1 cellular context compared by ENCODE assay signal in the genomic region with DNA sequence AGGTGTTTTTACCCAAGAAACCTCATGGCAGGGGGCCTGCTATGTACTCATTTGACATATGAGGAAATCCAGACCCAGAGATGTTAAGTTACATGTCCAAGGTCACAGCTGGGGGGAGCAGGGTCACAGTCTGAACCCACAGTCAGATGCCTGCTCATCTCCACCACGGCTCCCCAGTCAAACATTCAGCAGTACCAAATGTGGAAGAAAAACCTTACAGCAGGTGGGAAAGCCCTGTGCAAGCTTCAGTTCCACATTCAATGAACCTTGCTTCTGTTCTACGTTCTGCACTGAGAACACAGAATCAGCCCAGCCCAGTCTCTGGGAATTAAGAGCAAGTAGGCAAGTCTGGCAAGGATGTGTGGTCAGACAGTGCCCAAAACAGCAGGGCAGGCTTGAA.
TF ChIP-seq lines count a peak whose summit lies in the region.

No MANE protein-coding gene starts in this region.

TF ChIP-seq in HCT116, 20 proteins besides CTCF, POLR2A, EP300 and RAD21 (continued from another document):
- TF ChIP-seq, protein P1, sequence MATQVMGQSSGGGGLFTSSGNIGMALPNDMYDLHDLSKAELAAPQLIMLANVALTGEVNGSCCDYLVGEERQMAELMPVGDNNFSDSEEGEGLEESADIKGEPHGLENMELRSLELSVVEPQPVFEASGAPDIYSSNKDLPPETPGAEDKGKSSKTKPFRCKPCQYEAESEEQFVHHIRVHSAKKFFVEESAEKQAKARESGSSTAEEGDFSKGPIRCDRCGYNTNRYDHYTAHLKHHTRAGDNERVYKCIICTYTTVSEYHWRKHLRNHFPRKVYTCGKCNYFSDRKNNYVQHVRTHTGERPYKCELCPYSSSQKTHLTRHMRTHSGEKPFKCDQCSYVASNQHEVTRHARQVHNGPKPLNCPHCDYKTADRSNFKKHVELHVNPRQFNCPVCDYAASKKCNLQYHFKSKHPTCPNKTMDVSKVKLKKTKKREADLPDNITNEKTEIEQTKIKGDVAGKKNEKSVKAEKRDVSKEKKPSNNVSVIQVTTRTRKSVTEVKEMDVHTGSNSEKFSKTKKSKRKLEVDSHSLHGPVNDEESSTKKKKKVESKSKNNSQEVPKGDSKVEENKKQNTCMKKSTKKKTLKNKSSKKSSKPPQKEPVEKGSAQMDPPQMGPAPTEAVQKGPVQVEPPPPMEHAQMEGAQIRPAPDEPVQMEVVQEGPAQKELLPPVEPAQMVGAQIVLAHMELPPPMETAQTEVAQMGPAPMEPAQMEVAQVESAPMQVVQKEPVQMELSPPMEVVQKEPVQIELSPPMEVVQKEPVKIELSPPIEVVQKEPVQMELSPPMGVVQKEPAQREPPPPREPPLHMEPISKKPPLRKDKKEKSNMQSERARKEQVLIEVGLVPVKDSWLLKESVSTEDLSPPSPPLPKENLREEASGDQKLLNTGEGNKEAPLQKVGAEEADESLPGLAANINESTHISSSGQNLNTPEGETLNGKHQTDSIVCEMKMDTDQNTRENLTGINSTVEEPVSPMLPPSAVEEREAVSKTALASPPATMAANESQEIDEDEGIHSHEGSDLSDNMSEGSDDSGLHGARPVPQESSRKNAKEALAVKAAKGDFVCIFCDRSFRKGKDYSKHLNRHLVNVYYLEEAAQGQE (IDR thresholded peaks at IDR 0.05; ENCODE audit: low read depth), result no peak
- TF ChIP-seq CEBPB (IDR thresholded peaks at IDR 0.05; ENCODE audit: low read depth), result no peak
- no peak for TF ChIP-seq EGR1 (IDR thresholded peaks at IDR 0.05; ENCODE audit: low read depth)
- TF ChIP-seq ELF1 (IDR thresholded peaks at IDR 0.05; ENCODE audit: borderline replicate concordance, low read depth), result no peak
- TF ChIP-seq TCF7L2 (IDR thresholded peaks at IDR 0.05; ENCODE audit: borderline replicate concordance, extremely low read depth, insufficient read depth, insufficient read length), result no peak
- TF ChIP-seq YY1 (IDR thresholded peaks at IDR 0.05; ENCODE audit: extremely low read depth, insufficient replicate concordance, low read depth, low read length), result no peak
- TF ChIP-seq ZNF274 (IDR thresholded peaks at IDR 0.05; ENCODE audit: low read depth, low read length), result no peak
- TF ChIP-seq, protein P2, sequence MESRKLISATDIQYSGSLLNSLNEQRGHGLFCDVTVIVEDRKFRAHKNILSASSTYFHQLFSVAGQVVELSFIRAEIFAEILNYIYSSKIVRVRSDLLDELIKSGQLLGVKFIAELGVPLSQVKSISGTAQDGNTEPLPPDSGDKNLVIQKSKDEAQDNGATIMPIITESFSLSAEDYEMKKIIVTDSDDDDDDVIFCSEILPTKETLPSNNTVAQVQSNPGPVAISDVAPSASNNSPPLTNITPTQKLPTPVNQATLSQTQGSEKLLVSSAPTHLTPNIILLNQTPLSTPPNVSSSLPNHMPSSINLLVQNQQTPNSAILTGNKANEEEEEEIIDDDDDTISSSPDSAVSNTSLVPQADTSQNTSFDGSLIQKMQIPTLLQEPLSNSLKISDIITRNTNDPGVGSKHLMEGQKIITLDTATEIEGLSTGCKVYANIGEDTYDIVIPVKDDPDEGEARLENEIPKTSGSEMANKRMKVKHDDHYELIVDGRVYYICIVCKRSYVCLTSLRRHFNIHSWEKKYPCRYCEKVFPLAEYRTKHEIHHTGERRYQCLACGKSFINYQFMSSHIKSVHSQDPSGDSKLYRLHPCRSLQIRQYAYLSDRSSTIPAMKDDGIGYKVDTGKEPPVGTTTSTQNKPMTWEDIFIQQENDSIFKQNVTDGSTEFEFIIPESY (IDR thresholded peaks at IDR 0.05; ENCODE audit: extremely low read depth, insufficient replicate concordance, low read length), result no peak
- no peak for TF ChIP-seq EZH2 (IDR thresholded peaks at IDR 0.05)
- no peak for TF ChIP-seq SP1 (IDR thresholded peaks at IDR 0.05; ENCODE audit: low read depth)
- TF ChIP-seq FOSL1 (IDR thresholded peaks at IDR 0.05; ENCODE audit: low read depth), result no peak
- no peak for TF ChIP-seq CBX3 (IDR thresholded peaks at IDR 0.05; ENCODE audit: low read depth)
